ENCODE assay signal across 10 cellular contexts in genomic region chr4:109690690-109691410, GRCh38. TPM values are rescaled to one million over a fixed set of nuclear protein-coding genes. Genes with fewer than 3 reads are reported as not detected.
DNase-seq lines count a peak whose midpoint lies in the region; ATAC-seq, FAIRE-seq and TF ChIP-seq lines count a peak whose summit lies in the region.
"Had no signal": no experiment of that assay in that cellular context is flagged by ENCODE, and none has a peak within 500 bp of the region (broad histone marks: within the 10 kb centered on the region; RNA-seq: fewer than 3 reads in every experiment).

No MANE protein-coding gene starts in this region.

- H3K36me3 ChIP-seq in PC-9 (ENCODE audit: low read depth): no peaks in the 10 kb centered on the region
- H3K36me3 ChIP-seq: BE2C had no signal

- peak overlapping the region; percentile 68 for H3K4me3 Mint-ChIP-seq in CD4-positive, alpha-beta T cell
- peak overlapping the region; percentile 74 for H3K4me3 Mint-ChIP-seq in T-helper 17 cell

- peaks cover 42% of the 10 kb centered on the region for H3K4me1 Mint-ChIP-seq in CD4-positive, alpha-beta T cell (ENCODE audit: low read depth)
- peaks cover 29% of the 10 kb centered on the region for H3K4me1 Mint-ChIP-seq in T-helper 17 cell

- H3K27ac Mint-ChIP-seq in CD4-positive, alpha-beta T cell: peak overlapping the region; percentile 89
- peak overlapping the region; percentile 82 for H3K27ac Mint-ChIP-seq in T-helper 17 cell

- FAIRE-seq in GM19239 (lab: Jason Lieb, UNC): peak; percentile 82

- no peaks in the 10 kb centered on the region for H3K4me1 ChIP-seq in PC-9 (replicated peaks; ENCODE audit: insufficient read depth)
- H3K4me1 ChIP-seq: BE2C had no signal

- H3K9me3 Mint-ChIP-seq in CD4-positive, alpha-beta T cell: no peaks in the 10 kb centered on the region

- peak overlapping the region; percentile 52 for H3K27ac ChIP-seq in CD4-positive, alpha-beta T cell (ENCODE audit: low read depth, low read length)
- no peak overlapping the region for H3K27ac ChIP-seq in PC-9

- peak; percentile 88 for ATAC-seq in CD4-positive, alpha-beta T cell (ENCODE audit: poor library complexity)
- ATAC-seq in HG02885 (IDR thresholded peaks at IDR 0.05; ENCODE audit: poor library complexity, unreplicated experiment) (peak; percentile 76), T-helper 17 cell (peak; percentile 90)

- H4K20me1 ChIP-seq in PC-9 (ENCODE audit: insufficient read depth): no peaks in the 10 kb centered on the region

- no peaks in the 10 kb centered on the region for H3K79me2 ChIP-seq in PC-9 (ENCODE audit: low read depth)

- H3K4me3 ChIP-seq in PC-9: no peak overlapping the region

- no peaks in the 10 kb centered on the region for H3K27me3 ChIP-seq in CD4-positive, alpha-beta T cell (ENCODE audit: control insufficient read depth, insufficient read depth, low read length)
- H3K27me3 ChIP-seq in PC-9 (ENCODE audit: insufficient read depth, low read depth): no peaks in the 10 kb centered on the region

- no peak for TF ChIP-seq CTCF in CD4-positive, alpha-beta T cell (IDR thresholded peaks at IDR 0.05)
- TF ChIP-seq CTCF in PC-9 (conservative IDR thresholded peaks at IDR 0.05) (no peak), GM20000 (IDR thresholded peaks at IDR 0.05; ENCODE audit: extremely low read depth, missing control alignments) (no peak)

- POLR2A ChIA-PET in CD4-positive, alpha-beta T cell (lab: Charles Lee): interaction anchor here (0.6 to 2.9 kb wide), 8 partner anchors 10 to 258 kb away, joined by 3 to 17 read pairs (median 5); partner anchors contain the start of genes CASP6 and SEC24B
- POLR2A ChIA-PET in PC-9 (lab: Charles Lee; ENCODE audit: unreplicated experiment): no interaction called here
- POLR2A ChIA-PET in HEK293T (lab: Yijun Ruan, JAX): no interaction called here

- H3K9me2 ChIP-seq in PC-9 (ENCODE audit: insufficient read depth): no peaks in the 10 kb centered on the region

- no peaks in the 10 kb centered on the region for H3F3A ChIP-seq in PC-9 (ENCODE audit: insufficient read depth, low read depth)

- intact Hi-C loops in CD4-positive, alpha-beta T cell (cut with DNase I, micrococcal nuclease): no loop called here
- intact Hi-C loops in PC-9 (cut with micrococcal nuclease; ENCODE audit: unreplicated experiment): no loop called here

- CTCF ChIA-PET in CD4-positive, alpha-beta T cell (lab: Charles Lee): interaction anchor here (0.7 to 1.2 kb wide), 2 partner anchors 12 kb away, joined by 3 read pairs; partner anchors contain the start of gene CASP6
- CTCF ChIA-PET in PC-9 (lab: Charles Lee): no interaction called here
- CTCF ChIA-PET in HEK293T (lab: Yijun Ruan, JAX): no interaction called here

- H2AFZ ChIP-seq in PC-9: no peak overlapping the region

- no TSS peak for BruUV-seq in PC-9 (replicated peaks; lab: Mats Ljungman, UMichigan)

- no peaks in the 10 kb centered on the region for H3K27me3 Mint-ChIP-seq in CD4-positive, alpha-beta T cell
- no peaks in the 10 kb centered on the region for H3K27me3 Mint-ChIP-seq in T-helper 17 cell

- peaks cover 84% of the 10 kb centered on the region for H3K36me3 Mint-ChIP-seq in CD4-positive, alpha-beta T cell (ENCODE audit: low read depth)
- H3K36me3 Mint-ChIP-seq in T-helper 17 cell (ENCODE audit: low read depth): peaks cover 9% of the 10 kb centered on the region

- H3K9me3 ChIP-seq in CD4-positive, alpha-beta T cell (ENCODE audit: control insufficient read depth, low read length): no peaks in the 10 kb centered on the region
- H3K9me3 ChIP-seq in T-helper 17 cell (ENCODE audit: control insufficient read depth, low read length, poor library complexity, severe bottlenecking) (no peaks in the 10 kb centered on the region), PC-9 (ENCODE audit: insufficient read depth, low read depth) (no peaks in the 10 kb centered on the region)
- H3K9me3 ChIP-seq: BE2C had no signal

- DNase-seq in CD4-positive, alpha-beta T cell: no peak
- DNase-seq in GM19239 (ENCODE audit: insufficient read length, low spot score): no peak
- no peak for DNase-seq in T-helper 17 cell
- no peak for DNase-seq in effector CD8-positive, alpha-beta T cell (lab: John Stamatoyannopoulos, UW)
- no peak for DNase-seq in PC-9
- DNase-seq in GM20000 (ENCODE audit: low spot score): no peak
- no peak for DNase-seq in HEK293T (ENCODE audit: extremely low spot score)
- DNase-seq: BE2C, NCI-H1048 had no signal

- H3K4me2 ChIP-seq in PC-9: no peak overlapping the region

TF ChIP-seq in HEK293T, 16 proteins besides CTCF, POLR2A, EP300 and RAD21:
- TF ChIP-seq TARDBP (IDR thresholded peaks at IDR 0.05): no peak
- TF ChIP-seq SP1 (IDR thresholded peaks at IDR 0.05): no peak
- TF ChIP-seq LEF1 (IDR thresholded peaks at IDR 0.05; ENCODE audit: borderline replicate concordance): no peak
- TF ChIP-seq CTBP1 (IDR thresholded peaks at IDR 0.05; ENCODE audit: borderline replicate concordance): no peak
- TF ChIP-seq FOXM1 (IDR thresholded peaks at IDR 0.05; ENCODE audit: borderline replicate concordance): no peak
- no peak for TF ChIP-seq HDGF (IDR thresholded peaks at IDR 0.05; ENCODE audit: borderline replicate concordance)

RNA-seq across cellular contexts. Expression of gene CASP6, which starts 12.4 kb away (rescaled TPM):
- total RNA-seq in CD4-positive, alpha-beta T cell: 1 to 10 TPM; 5.4 to 5.5 TPM
- total RNA-seq in T-helper 17 cell (10 to 100 TPM; 16.8 to 17.1 TPM), PC-9 (2021) (22.3 and 22.4 TPM in 2 replicates)

RNA-seq across cellular contexts. Expression of gene PLA2G12A, which starts 39.0 kb away (rescaled TPM):
- 10 to 100 TPM in 1 of 2 experiments, 1 to 10 TPM in 1; 9.6 to 10.5 TPM for total RNA-seq in CD4-positive, alpha-beta T cell
- total RNA-seq in T-helper 17 cell (10 to 100 TPM; 13.8 to 39.4 TPM), PC-9 (2021) (30.8 and 36.3 TPM in 2 replicates)
